ENCODE assay signal across 11 cellular contexts in genomic region chr3:183533410-183534132, GRCh38. TPM values are rescaled to one million over a fixed set of nuclear protein-coding genes. Genes with fewer than 3 reads are reported as not detected.
A peak's percentile ranks its signal among the peaks of the same experiment; 100 is the strongest.
DNase-seq lines count a peak whose midpoint lies in the region; ATAC-seq, FAIRE-seq and TF ChIP-seq lines count a peak whose summit lies in the region.
"Had no signal": no experiment of that assay in that cellular context is flagged by ENCODE, and none has a peak within 500 bp of the region (broad histone marks: within the 10 kb centered on the region; RNA-seq: fewer than 3 reads in every experiment).

No MANE protein-coding gene starts in this region.

- peaks cover 6% of the 10 kb centered on the region for H3K9me3 Mint-ChIP-seq in astrocyte (ENCODE audit: unreplicated experiment)

- peaks cover 21% of the 10 kb centered on the region for H3K4me1 Mint-ChIP-seq in astrocyte (ENCODE audit: low read depth, unreplicated experiment)

- no peaks in the 10 kb centered on the region for H4K20me1 ChIP-seq in astrocyte (ENCODE audit: insufficient read depth, low read length)

- ATAC-seq in GM18907 (IDR thresholded peaks at IDR 0.05; ENCODE audit: unreplicated experiment) (peak; percentile 54), HG02938 (IDR thresholded peaks at IDR 0.05; ENCODE audit: unreplicated experiment) (peak; percentile 58)
- ATAC-seq: left cardiac atrium, SK-N-SH treated with all-trans-retinoic acid at 6 μM for 48 hours had no signal

- TF ChIP-seq CTCF in astrocyte (IDR thresholded peaks at IDR 0.05; ENCODE audit: insufficient read depth, low read depth, low read length) (no peak), parathyroid adenoma (IDR thresholded peaks at IDR 0.05) (no peak), WERI-Rb-1 (IDR thresholded peaks at IDR 0.05; ENCODE audit: low read depth, low read length) (no peak)

- no peak overlapping the region for H3K4me3 Mint-ChIP-seq in astrocyte (ENCODE audit: unreplicated experiment)

- H3K4me1 ChIP-seq in astrocyte (ENCODE audit: insufficient read depth, low read length): no peaks in the 10 kb centered on the region
- H3K4me1 ChIP-seq in parathyroid adenoma: peaks cover 8% of the 10 kb centered on the region

- H3K4me2 ChIP-seq in astrocyte (ENCODE audit: low read length): no peak overlapping the region
- H3K4me2 ChIP-seq in parathyroid adenoma (ENCODE audit: low read length): no peak overlapping the region

- no peak for FAIRE-seq in astrocyte (lab: Jason Lieb, UNC)

- H3K79me2 ChIP-seq in astrocyte (ENCODE audit: insufficient read depth, low read length) (no peaks in the 10 kb centered on the region), parathyroid adenoma (no peaks in the 10 kb centered on the region)

- H3K27ac ChIP-seq in astrocyte (ENCODE audit: low read depth, low read length) (no peak overlapping the region), parathyroid adenoma (no peak overlapping the region), WERI-Rb-1 (no peak overlapping the region)

- no peaks in the 10 kb centered on the region for H3K9me3 ChIP-seq in astrocyte (ENCODE audit: insufficient read depth, low read depth, low read length)
- H3K9me3 ChIP-seq in parathyroid adenoma (ENCODE audit: control insufficient read depth, low read length): no peaks in the 10 kb centered on the region
- H3K9me3 ChIP-seq in WERI-Rb-1 (ENCODE audit: severe bottlenecking): no peaks in the 10 kb centered on the region

- H2AFZ ChIP-seq in astrocyte (ENCODE audit: low read depth, low read length): no peak overlapping the region
- H2AFZ ChIP-seq in parathyroid adenoma: peak overlapping the region; percentile 78

- DNase-seq in astrocyte (ENCODE audit: low read depth) (no peak), putamen (ENCODE audit: low spot score) (no peak), WERI-Rb-1 (no peak), germinal center (ENCODE audit: low spot score) (no peak)
- DNase-seq: KG1; left cardiac atrium; stimulated activated CD4-positive, alpha-beta T cell treated with anti-CD3 and anti-CD28 coated beads, Interleukin-2, amount 100 ng/mL, for 24 hours had no signal

- H3K4me3 ChIP-seq in astrocyte (ENCODE audit: insufficient read depth, low read depth, low read length) (no peak overlapping the region), parathyroid adenoma (ENCODE audit: low read depth, low read length) (no peak overlapping the region), WERI-Rb-1 (ENCODE audit: low read depth, low read length) (no peak overlapping the region)

- no peaks in the 10 kb centered on the region for H3K36me3 Mint-ChIP-seq in astrocyte (ENCODE audit: low read depth, unreplicated experiment)

- no peaks in the 10 kb centered on the region for H3K27me3 Mint-ChIP-seq in astrocyte (ENCODE audit: low read depth, unreplicated experiment)

- H3K9ac ChIP-seq in astrocyte (ENCODE audit: low read length) (no peak overlapping the region), parathyroid adenoma (no peak overlapping the region)

- no peaks in the 10 kb centered on the region for H3K36me3 ChIP-seq in astrocyte (ENCODE audit: insufficient read depth, low read length)
- H3K36me3 ChIP-seq in parathyroid adenoma (ENCODE audit: control insufficient read depth, insufficient read depth, low read length): no peaks in the 10 kb centered on the region
- no peaks in the 10 kb centered on the region for H3K36me3 ChIP-seq in WERI-Rb-1

- peak overlapping the region; percentile 85 for H3K27ac Mint-ChIP-seq in astrocyte (ENCODE audit: unreplicated experiment)

- H3K27me3 ChIP-seq in astrocyte (ENCODE audit: insufficient read depth, low read length): no peaks in the 10 kb centered on the region
- no peaks in the 10 kb centered on the region for H3K27me3 ChIP-seq in parathyroid adenoma (ENCODE audit: control insufficient read depth, insufficient read depth, low read length)
- H3K27me3 ChIP-seq in WERI-Rb-1 (ENCODE audit: insufficient read depth, low read depth, severe bottlenecking): no peaks in the 10 kb centered on the region

RNA-seq across cellular contexts. Expression of gene KLHL6, which starts 21.9 kb away (rescaled TPM):
- 0.11 and 0.14 TPM in 2 replicates for total RNA-seq in astrocyte
